In genomic region chrX:57573754-57574153, GRCh38 we compare ENCODE assay signal across 8 cellular contexts. TPM values are rescaled to one million over a fixed set of nuclear protein-coding genes. Genes with fewer than 3 reads are reported as not detected.
DNase-seq lines count a peak whose midpoint lies in the region; ATAC-seq and TF ChIP-seq lines count a peak whose summit lies in the region.

No MANE protein-coding gene starts in this region.

- H2AFZ ChIP-seq in Karpas-422 (ENCODE audit: low read length): no peak overlapping the region

- ATAC-seq in natural killer cell treated with Interleukin-12 subunit alpha and Interleukin-12 subunit beta and Interleukin-15 and Interleukin-18, amount 100 ng/mL, for 72 hours: no peak

- no peak overlapping the region for H3K4me3 Mint-ChIP-seq in progenitor cell of endocrine pancreas (ENCODE audit: low read depth)
- no peak overlapping the region for H3K4me3 Mint-ChIP-seq in natural killer cell treated with Interleukin-12 subunit alpha and Interleukin-12 subunit beta and Interleukin-15 and Interleukin-18, amount 100 ng/mL, for 72 hours

- no peak overlapping the region for H3K27ac Mint-ChIP-seq in progenitor cell of endocrine pancreas
- H3K27ac Mint-ChIP-seq in natural killer cell treated with Interleukin-12 subunit alpha and Interleukin-12 subunit beta and Interleukin-15 and Interleukin-18, amount 100 ng/mL, for 72 hours: no peak overlapping the region

- H4K20me1 ChIP-seq in Karpas-422 (ENCODE audit: insufficient read depth, low read depth, low read length): no peaks in the 10 kb centered on the region

- no peaks in the 10 kb centered on the region for H3K79me2 ChIP-seq in Karpas-422 (ENCODE audit: low read length)

- peaks cover 12% of the 10 kb centered on the region for H3K9me3 Mint-ChIP-seq in progenitor cell of endocrine pancreas (ENCODE audit: low read depth)
- H3K9me3 Mint-ChIP-seq in natural killer cell treated with Interleukin-12 subunit alpha and Interleukin-12 subunit beta and Interleukin-15 and Interleukin-18, amount 100 ng/mL, for 72 hours: no peaks in the 10 kb centered on the region

- H3K9me3 ChIP-seq in Karpas-422 (ENCODE audit: low read length): no peaks in the 10 kb centered on the region

- TF ChIP-seq CTCF in astrocyte of the spinal cord (IDR thresholded peaks at IDR 0.05; ENCODE audit: low read depth, low read length): peak; percentile 44
- peak; percentile 36 for TF ChIP-seq CTCF in progenitor cell of endocrine pancreas (IDR thresholded peaks at IDR 0.05; ENCODE audit: unreplicated experiment)

- H3K9ac ChIP-seq in Karpas-422 (ENCODE audit: low read length): no peak overlapping the region

- H3K4me1 ChIP-seq in Karpas-422 (ENCODE audit: low read length): no peaks in the 10 kb centered on the region

- in situ Hi-C loops in astrocyte of the spinal cord (cut with HindIII; ENCODE audit: low sequenced_read_pairs): no loop called here

- H3K36me3 ChIP-seq in Karpas-422 (ENCODE audit: insufficient read depth, low read length): no peaks in the 10 kb centered on the region

- no peaks in the 10 kb centered on the region for H3K27me3 Mint-ChIP-seq in progenitor cell of endocrine pancreas
- peaks cover 8 to 19% of the 10 kb centered on the region in 2 donors for H3K27me3 Mint-ChIP-seq in natural killer cell treated with Interleukin-12 subunit alpha and Interleukin-12 subunit beta and Interleukin-15 and Interleukin-18, amount 100 ng/mL, for 72 hours

- H3K4me2 ChIP-seq in Karpas-422 (ENCODE audit: low read depth, low read length, poor library complexity, severe bottlenecking): no peak overlapping the region

- peak; percentile 23 for DNase-seq in activated CD8-positive, alpha-beta memory T cell treated with anti-CD3 and anti-CD28 coated beads, Interleukin-2, amount 50 U/mL, for 4 hours
- no peak for DNase-seq in activated CD8-positive, alpha-beta memory T cell treated with anti-CD3 and anti-CD28 coated beads, Interleukin-2, amount 50 U/mL, for 48 hours
- DNase-seq in Karpas-422 (peak; percentile 63), astrocyte of the spinal cord (ENCODE audit: low read depth, low spot score) (no peak), progenitor cell of endocrine pancreas (ENCODE audit: low spot score, unreplicated experiment) (no peak), 8988T (no peak), NCI-H774 (lab: John Stamatoyannopoulos, UW) (no peak)
- no peak for DNase-seq in natural killer cell treated with Interleukin-12 subunit alpha and Interleukin-12 subunit beta and Interleukin-15 and Interleukin-18, amount 100 ng/mL, for 72 hours (ENCODE audit: low spot score)

- H3K36me3 Mint-ChIP-seq in progenitor cell of endocrine pancreas (ENCODE audit: insufficient read depth): no peaks in the 10 kb centered on the region
- no peaks in the 10 kb centered on the region for H3K36me3 Mint-ChIP-seq in natural killer cell treated with Interleukin-12 subunit alpha and Interleukin-12 subunit beta and Interleukin-15 and Interleukin-18, amount 100 ng/mL, for 72 hours

- H3K27ac ChIP-seq in Karpas-422 (ENCODE audit: low read length): no peak overlapping the region

- H3K4me3 ChIP-seq in Karpas-422 (ENCODE audit: low read length) (no peak overlapping the region), astrocyte of the spinal cord (ENCODE audit: low read depth, low read length) (no peak overlapping the region)

- H3K4me1 Mint-ChIP-seq in progenitor cell of endocrine pancreas (ENCODE audit: low read depth): no peaks in the 10 kb centered on the region
- H3K4me1 Mint-ChIP-seq in natural killer cell treated with Interleukin-12 subunit alpha and Interleukin-12 subunit beta and Interleukin-15 and Interleukin-18, amount 100 ng/mL, for 72 hours (ENCODE audit: low read depth in 2 of 2): no peaks in the 10 kb centered on the region

- no peaks in the 10 kb centered on the region for H3K9me2 ChIP-seq in Karpas-422 (replicated peaks; ENCODE audit: insufficient read depth, low read length)

- no peaks in the 10 kb centered on the region for H3K27me3 ChIP-seq in Karpas-422 (ENCODE audit: low read length)

RNA-seq across cellular contexts. Expression of gene ZXDB, which starts 18.1 kb away (rescaled TPM):
- 7.7 and 13.6 TPM in 2 replicates for total RNA-seq in Karpas-422 (2014; rRNA removed; shearing (Covaris generic); ENCODE audit: low replicate concordance)
- 7.9 and 8.0 TPM in 2 replicates for total RNA-seq in progenitor cell of endocrine pancreas
- 1 to 10 TPM; 5.4 to 5.8 TPM for total RNA-seq in natural killer cell treated with Interleukin-12 subunit alpha and Interleukin-12 subunit beta and Interleukin-15 and Interleukin-18, amount 100 ng/mL, for 72 hours

Comparison
In these comparisons a context has a peak if more than half of its experiments do, and no peak if none do; other contexts are left out.
1. DNase-seq: peak in activated CD8-positive, alpha-beta memory T cell treated with anti-CD3 and anti-CD28 coated beads, Interleukin-2, amount 50 U/mL, for 4 hours (single experiment) and Karpas-422 (single experiment); none in activated CD8-positive, alpha-beta memory T cell treated with anti-CD3 and anti-CD28 coated beads, Interleukin-2, amount 50 U/mL, for 48 hours (single experiment), astrocyte of the spinal cord (single experiment), progenitor cell of endocrine pancreas (single experiment), 8988T (single experiment), natural killer cell treated with Interleukin-12 subunit alpha and Interleukin-12 subunit beta and Interleukin-15 and Interleukin-18, amount 100 ng/mL, for 72 hours (single experiment) and NCI-H774 (single experiment).